ENCODE assay signal across 1 cellular context in genomic region chr1:9004731-9005708, GRCh38.
TF ChIP-seq lines count a peak whose summit lies in the region.

No MANE protein-coding gene starts in this region.

TF ChIP-seq in HEK293, 187 proteins besides CTCF, POLR2A, EP300 and RAD21 (continued from another document):
- TF ChIP-seq ZNF518A (tag by site-specific recombination; conservative IDR thresholded peaks at IDR 0.05; ENCODE audit: low read depth): no peak
- no peak for TF ChIP-seq ZNF354C (tag by site-specific recombination; IDR thresholded peaks at IDR 0.05; ENCODE audit: borderline replicate concordance, low read depth)
- TF ChIP-seq ZNF621 (tag by site-specific recombination; IDR thresholded peaks at IDR 0.05): no peak
- TF ChIP-seq ZNF558 (tag by site-specific recombination; IDR thresholded peaks at IDR 0.05): no peak
- TF ChIP-seq SETDB1 (IDR thresholded peaks at IDR 0.05; ENCODE audit: insufficient read length, low read length): no peak
- no peak for TF ChIP-seq PBX3 (CRISPR knock-in tag; IDR thresholded peaks at IDR 0.05)
- no peak for TF ChIP-seq ZNF362 (tag by site-specific recombination; IDR thresholded peaks at IDR 0.05)
- no peak for TF ChIP-seq ZBTB44 (tag by site-specific recombination; IDR thresholded peaks at IDR 0.05)
- TF ChIP-seq ZFHX2 (tag by site-specific recombination; conservative IDR thresholded peaks at IDR 0.05): peak; percentile 79
- 0 out of 2 replicates have a peak, but pooled peaks have one; percentile 26 for TF ChIP-seq PRDM10 (tag by site-specific recombination; IDR thresholded peaks at IDR 0.05)
- TF ChIP-seq ZNF366 (tag by site-specific recombination; conservative IDR thresholded peaks at IDR 0.05): no peak
- TF ChIP-seq PRDM4 (tag by site-specific recombination; IDR thresholded peaks at IDR 0.05): no peak
- no peak for TF ChIP-seq ZNF404 (tag by site-specific recombination; IDR thresholded peaks at IDR 0.05)
- peak; percentile 59 for TF ChIP-seq ZNF654 (tag by site-specific recombination; IDR thresholded peaks at IDR 0.05; ENCODE audit: low read depth)
- no peak for TF ChIP-seq ZNF76 (tag by site-specific recombination; IDR thresholded peaks at IDR 0.05; ENCODE audit: borderline replicate concordance, low read depth)
- 0 out of 2 replicates have a peak, but pooled peaks have one; percentile 20 for TF ChIP-seq SP7 (tag by site-specific recombination; IDR thresholded peaks at IDR 0.05)
- TF ChIP-seq EGR2 (tag by site-specific recombination; IDR thresholded peaks at IDR 0.05; ENCODE audit: low read depth): peak; percentile 69; the same call in 1 of the 2 replicates
- TF ChIP-seq ZNF548 (tag by site-specific recombination; IDR thresholded peaks at IDR 0.05): no peak
- no peak for TF ChIP-seq ZIC2 (tag by site-specific recombination; IDR thresholded peaks at IDR 0.05)
- TF ChIP-seq ZNF18 (tag by site-specific recombination; IDR thresholded peaks at IDR 0.05): no peak
- peak; percentile 40; the same call in 1 of the 2 replicates for TF ChIP-seq ZFP69B (tag by site-specific recombination; IDR thresholded peaks at IDR 0.05)
- TF ChIP-seq ZEB2 (tag by site-specific recombination; IDR thresholded peaks at IDR 0.05): no peak
- no peak for TF ChIP-seq ZNF626 (tag by site-specific recombination; IDR thresholded peaks at IDR 0.05)
- TF ChIP-seq KLF17 (tag by site-specific recombination; IDR thresholded peaks at IDR 0.05): 0 out of 2 replicates have a peak, but pooled peaks have one; percentile 32
- no peak for TF ChIP-seq ZNF645 (tag by site-specific recombination; IDR thresholded peaks at IDR 0.05)
- no peak for TF ChIP-seq SP2 (tag by site-specific recombination; IDR thresholded peaks at IDR 0.05)
- TF ChIP-seq ZNF146 (tag by site-specific recombination; IDR thresholded peaks at IDR 0.05): no peak
- TF ChIP-seq ZNF629 (tag by site-specific recombination; IDR thresholded peaks at IDR 0.05): peak; percentile 40; the same call in 1 of the 2 replicates
- no peak for TF ChIP-seq REPIN1 (tag by site-specific recombination; IDR thresholded peaks at IDR 0.05; ENCODE audit: low read depth)
- no peak for TF ChIP-seq ZNF26 (tag by site-specific recombination; IDR thresholded peaks at IDR 0.05)
- TF ChIP-seq ZBTB21 (tag by site-specific recombination; IDR thresholded peaks at IDR 0.05): no peak
- TF ChIP-seq ZNF600 (tag by site-specific recombination; IDR thresholded peaks at IDR 0.05): no peak; the same call in 1 of the 2 replicates
- TF ChIP-seq KLF9 (tag by site-specific recombination; IDR thresholded peaks at IDR 0.05; ENCODE audit: low read depth): no peak
